1 cellular context compared by ENCODE assay signal in genomic region chr18:30583768-30584167, GRCh38.
TF ChIP-seq lines count a peak whose summit lies in the region.

No MANE protein-coding gene starts in this region.

TF ChIP-seq in H1, 55 proteins besides CTCF, POLR2A, EP300 and RAD21 (continued from another document):
- no peak for TF ChIP-seq EZH2 (IDR thresholded peaks at IDR 0.05; ENCODE audit: low read depth, low read length, severe bottlenecking)
